ENCODE assay signal across 8 cellular contexts in the genomic region with DNA sequence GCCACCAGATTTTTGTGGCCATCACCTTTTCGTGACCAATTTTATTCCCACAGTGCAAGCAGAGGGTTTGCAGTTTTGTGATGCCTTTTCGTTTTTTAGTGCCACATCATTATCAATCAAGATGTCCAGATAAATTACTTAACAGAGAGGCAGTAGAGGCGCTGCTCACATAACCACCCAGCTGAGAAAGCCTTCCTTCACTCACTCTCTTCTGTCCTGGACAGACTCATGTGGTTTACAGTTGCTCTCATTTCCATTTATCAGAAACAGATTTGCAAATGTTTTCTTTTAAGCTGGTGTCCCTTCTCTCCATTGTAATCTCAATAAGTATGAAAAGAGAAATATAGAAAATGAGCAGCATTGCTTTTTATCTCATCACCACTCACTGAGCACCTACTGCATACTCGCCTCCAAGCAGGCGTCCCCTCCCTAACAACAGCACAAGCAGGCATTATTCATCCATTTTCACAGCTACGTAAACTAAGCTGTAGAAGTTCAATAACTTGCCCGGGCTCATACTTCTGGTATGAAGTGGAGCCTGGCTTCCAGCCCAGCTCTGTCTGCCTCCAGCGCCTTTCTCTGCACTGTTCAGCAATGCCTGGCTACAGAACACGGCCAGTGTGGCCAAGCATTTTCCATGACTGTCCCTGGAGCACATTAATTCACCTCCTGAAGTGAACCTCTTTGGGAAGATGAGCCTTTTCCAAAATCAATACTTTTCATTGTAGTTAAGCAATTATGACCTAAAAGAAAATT. TPM values are rescaled to one million over a fixed set of nuclear protein-coding genes. Genes with fewer than 3 reads are reported as not detected.
DNase-seq lines count a peak whose midpoint lies in the region; ATAC-seq and TF ChIP-seq lines count a peak whose summit lies in the region.

No MANE protein-coding gene starts in this region.

- H3K27ac ChIP-seq in fibroblast of lung (ENCODE audit: insufficient read depth, low read length) (peak overlapping the region; percentile 7), H9 (ENCODE audit: insufficient read length, low read depth, low read length) (no peak overlapping the region)

- no peak overlapping the region for H2AFZ ChIP-seq in fibroblast of lung (ENCODE audit: low read length)
- H2AFZ ChIP-seq in H9 (ENCODE audit: low read length): no peak overlapping the region

- H4K8ac ChIP-seq in H9 (replicated peaks; ENCODE audit: insufficient read length, low read depth, low read length): no peak overlapping the region

- H3K4ac ChIP-seq in H9 (ENCODE audit: low read depth, low read length): no peak overlapping the region

- DNase-seq in AG09319 (ENCODE audit: extremely low read depth, low read depth) (peak; percentile 66), NCI-H345 treated with DMSO at 0.1 percent for 48 hours (lab: John Stamatoyannopoulos, UW; ENCODE audit: unreplicated experiment) (peak; percentile 7), fibroblast of lung (ENCODE audit: low read depth in 2 of 2) (peak; percentile 91 to 96), occipital lobe (lab: John Stamatoyannopoulos, UW) (peak; percentile 25), D341Med (ENCODE audit: low spot score) (no peak), H9 (no peak), endothelial cell (ENCODE audit: low spot score) (no peak)

- no peak overlapping the region for H3K23ac ChIP-seq in H9 (ENCODE audit: insufficient read length, low read depth, low read length)

- H3K18ac ChIP-seq in H9 (ENCODE audit: insufficient read length, low read depth, low read length): no peak overlapping the region

- no peak overlapping the region for H2AK5ac ChIP-seq in H9 (ENCODE audit: insufficient read length, low read length)

- H3K9ac ChIP-seq in fibroblast of lung (ENCODE audit: insufficient read depth, low read length) (no peak overlapping the region), H9 (ENCODE audit: extremely low read depth, insufficient read length, low read length) (no peak overlapping the region)

- H2BK12ac ChIP-seq in H9 (ENCODE audit: insufficient read length, low read depth, low read length): no peak overlapping the region

- H3K27me3 ChIP-seq in fibroblast of lung (ENCODE audit: control insufficient read depth, insufficient read depth, low read length): no peaks in the 10 kb centered on the region
- no peaks in the 10 kb centered on the region for H3K27me3 ChIP-seq in H9 (ENCODE audit: insufficient read depth, low read length)

- H3K4me1 Mint-ChIP-seq in H9 (peaks cover 7 to 10% of the 10 kb centered on the region in 2 experiments), endothelial cell (ENCODE audit: unreplicated experiment) (no peaks in the 10 kb centered on the region)

- no peak overlapping the region for H3K14ac ChIP-seq in H9 (ENCODE audit: insufficient read depth, low read length)

- no peak overlapping the region for H2BK5ac ChIP-seq in H9 (ENCODE audit: insufficient read length, low read length)

- no peaks in the 10 kb centered on the region for H3K23me2 ChIP-seq in H9 (ENCODE audit: insufficient read length, low read depth, low read length, poor library complexity, severe bottlenecking)

- H3K9me3 ChIP-seq in fibroblast of lung (ENCODE audit: control insufficient read depth, insufficient read depth, low read depth, low read length): no peaks in the 10 kb centered on the region
- H3K9me3 ChIP-seq in H9 (ENCODE audit: control insufficient read depth, low read depth, low read length): no peaks in the 10 kb centered on the region

- H4K20me1 ChIP-seq in fibroblast of lung (ENCODE audit: control insufficient read depth, extremely low read depth, insufficient read depth, low read length) (no peaks in the 10 kb centered on the region), H9 (ENCODE audit: control insufficient read depth, insufficient read depth, insufficient read length) (no peaks in the 10 kb centered on the region)

- no peak for ATAC-seq in HG03097 (IDR thresholded peaks at IDR 0.05; ENCODE audit: low FRiP score, unreplicated experiment)

- H3K79me2 ChIP-seq in fibroblast of lung (ENCODE audit: control insufficient read depth, insufficient read depth, low read length) (no peaks in the 10 kb centered on the region), H9 (ENCODE audit: insufficient read depth, low read length) (no peaks in the 10 kb centered on the region)

- no peak for TF ChIP-seq CTCF in AG09319 (IDR thresholded peaks at IDR 0.05; ENCODE audit: low read depth, low read length)
- no peak for TF ChIP-seq CTCF in fibroblast of lung (conservative IDR thresholded peaks at IDR 0.05 in 1 of 2, IDR thresholded peaks at IDR 0.05 in 1 of 2; ENCODE audit: low read depth in 1 of 2, low read length in 2 of 2)
- TF ChIP-seq CTCF in H9 (conservative IDR thresholded peaks at IDR 0.05): no peak
- TF ChIP-seq CTCF in endothelial cell (IDR thresholded peaks at IDR 0.05; ENCODE audit: unreplicated experiment): no peak

- H3K4me3 ChIP-seq in fibroblast of lung (replicated peaks in 1 of 4; ENCODE audit: control extremely low read depth in 1 of 4, insufficient read depth in 1 of 4, low read depth in 3 of 4, low read length in 4 of 4): no peak overlapping the region

- no peak overlapping the region for H3K56ac ChIP-seq in H9 (ENCODE audit: insufficient read length, low read depth, low read length)

- H3K27me3 Mint-ChIP-seq in H9 (ENCODE audit: low read depth): peaks cover 1% of the 10 kb centered on the region; the same call in 1 of the 2 replicates
- no peaks in the 10 kb centered on the region for H3K27me3 Mint-ChIP-seq in endothelial cell (ENCODE audit: unreplicated experiment)

- H4K5ac ChIP-seq in H9 (ENCODE audit: insufficient read length, low read depth, low read length): no peak overlapping the region

- H3K36me3 Mint-ChIP-seq in H9 (ENCODE audit: insufficient read depth in 1 of 3, low read depth in 3 of 3) (no peaks in the 10 kb centered on the region), endothelial cell (ENCODE audit: low read depth, unreplicated experiment) (no peaks in the 10 kb centered on the region)

- no peak overlapping the region for H2BK20ac ChIP-seq in H9 (ENCODE audit: low read depth, low read length, poor library complexity, severe bottlenecking)

- H2BK120ac ChIP-seq in H9 (ENCODE audit: low read depth, low read length, poor library complexity, severe bottlenecking): no peak overlapping the region

- no peak overlapping the region for H2BK15ac ChIP-seq in H9 (ENCODE audit: low read depth, low read length)

- H3K9me3 Mint-ChIP-seq in H9: no peaks in the 10 kb centered on the region
- H3K9me3 Mint-ChIP-seq in endothelial cell (ENCODE audit: unreplicated experiment): no peaks in the 10 kb centered on the region

- H3K27ac Mint-ChIP-seq in H9 (0 out of 7 replicates have a peak overlapping the region, but pooled peaks of 1 of the 3 experiments have one; percentile 5), endothelial cell (ENCODE audit: unreplicated experiment) (no peak overlapping the region)

- H3K4me1 ChIP-seq in fibroblast of lung (ENCODE audit: control insufficient read depth, extremely low read depth, insufficient read depth, low read length) (peaks cover 22% of the 10 kb centered on the region), H9 (ENCODE audit: insufficient read depth, low read length) (no peaks in the 10 kb centered on the region; the same call in 1 of the 2 replicates)

- H3K79me1 ChIP-seq in H9 (ENCODE audit: insufficient read depth, low read depth, low read length, poor library complexity, severe bottlenecking): no peaks in the 10 kb centered on the region

- no peaks in the 10 kb centered on the region for H3K36me3 ChIP-seq in fibroblast of lung (ENCODE audit: control insufficient read depth, insufficient read depth, low read length)

- H3K4me2 ChIP-seq in fibroblast of lung (ENCODE audit: extremely low read depth, insufficient read depth, low read length) (peak overlapping the region; percentile 36), H9 (ENCODE audit: insufficient read depth, insufficient read length, low read length) (no peak overlapping the region)

- H3K4me3 Mint-ChIP-seq in H9 (no peak overlapping the region), endothelial cell (ENCODE audit: unreplicated experiment) (no peak overlapping the region)

- WGBS in H9 (ENCODE audit: extremely low coverage, insufficient read length, low lambda C conversion rate): no CpG with 5 or more reads among the region's 9 CpGs

- H3T11ph ChIP-seq in H9 (ENCODE audit: low read length): no peak overlapping the region

- no peak overlapping the region for H4K91ac ChIP-seq in H9 (ENCODE audit: insufficient read length, low read depth, low read length)

RNA-seq across cellular contexts. Expression of a gene that starts 34.6 kb away (rescaled TPM):
- 19.3 and 32.7 TPM in 2 replicates for total RNA-seq in fibroblast of lung
- polyA plus RNA-seq in fibroblast of lung: 24.0 and 24.8 TPM in 2 replicates
- polyA plus RNA-seq in fibroblast of lung (2012): 14.0 and 15.7 TPM in 2 replicates
- 6.0 and 6.7 TPM in 2 replicates for polyA minus RNA-seq in fibroblast of lung (ENCODE audit: low replicate concordance)
- 76.3 TPM for total RNA-seq in occipital lobe
- total RNA-seq in H9 (2021): 11.0 and 11.2 TPM in 2 replicates
- total RNA-seq in endothelial cell (ENCODE audit: unreplicated experiment): 18.3 TPM

Comparison
In these comparisons a context has a peak if more than half of its experiments do, and no peak if none do; other contexts are left out.
1. DNase-seq: peak in AG09319 (single experiment), NCI-H345 treated with DMSO at 0.1 percent for 48 hours (single experiment), fibroblast of lung (2 of 2) and occipital lobe (single experiment); none in D341Med (single experiment), H9 (single experiment) and endothelial cell (single experiment).